ENCODE assay signal across 1 cellular context in genomic region chr9:134591573-134591981, GRCh38.
TF ChIP-seq lines count a peak whose summit lies in the region.

No MANE protein-coding gene starts in this region.

TF ChIP-seq in GM23338, 12 proteins besides CTCF, POLR2A, EP300 and RAD21 (continued from another document):
- no peak for TF ChIP-seq ZNF462 (CRISPR knock-in tag; IDR thresholded peaks at IDR 0.05)
- TF ChIP-seq REST (IDR thresholded peaks at IDR 0.05; ENCODE audit: unreplicated experiment): no peak
- TF ChIP-seq STAT1 (IDR thresholded peaks at IDR 0.05; ENCODE audit: unreplicated experiment): no peak
- no peak for TF ChIP-seq ZNF114 (CRISPR knock-in tag; IDR thresholded peaks at IDR 0.05)
- no peak for TF ChIP-seq CREB1 (CRISPR knock-in tag; IDR thresholded peaks at IDR 0.05; ENCODE audit: low read depth)
- TF ChIP-seq EZH2 (IDR thresholded peaks at IDR 0.05; ENCODE audit: low read depth, unreplicated experiment): no peak
- no peak for TF ChIP-seq NANOG (IDR thresholded peaks at IDR 0.05; ENCODE audit: borderline replicate concordance)
